In the genomic region with DNA sequence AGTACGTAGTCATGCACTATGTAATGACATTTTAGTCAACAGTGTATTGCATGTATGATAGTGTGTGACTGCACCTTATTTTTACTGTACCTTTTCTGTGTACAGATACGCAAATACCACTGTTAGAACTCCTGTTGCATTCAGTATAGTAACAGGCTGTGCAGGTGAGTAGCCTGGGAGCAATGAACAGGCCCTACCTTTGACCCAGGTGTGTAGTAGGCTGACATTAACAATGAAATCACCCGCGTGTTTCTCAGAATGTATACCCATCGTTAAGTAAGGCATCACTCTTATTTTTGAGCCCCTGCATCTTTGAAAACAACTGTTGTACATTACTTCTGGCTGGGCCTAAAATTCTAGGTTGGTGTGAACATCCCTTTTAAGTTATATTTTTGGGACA, we compare ENCODE assay signal across 18 cellular contexts.
"Had no signal": no experiment of that assay in that cellular context is flagged by ENCODE, and none has a peak within 500 bp of the region (broad histone marks: within the 10 kb centered on the region; RNA-seq: fewer than 3 reads in every experiment).

No MANE protein-coding gene starts in this region.

- H3K27me3 ChIP-seq: adrenal gland, heart left ventricle, right atrium auricular region, testis, upper lobe of right lung had no signal

- H3K27me3 Mint-ChIP-seq: stimulated activated naive CD8-positive, alpha-beta T cell treated with anti-CD3 and anti-CD28 coated beads, Interleukin-15, Interleukin-2, amounts not matched to agents 100 ng/mL and 50 ng/mL, for 24 hours had no signal

- DNase-seq: activated CD4-positive, alpha-beta T cell treated with anti-CD3 and anti-CD28 coated beads, Interleukin-2, amount 50 U/mL, for 1 hour; activated CD4-positive, CD25-positive, alpha-beta regulatory T cell; activated CD8-positive, alpha-beta memory T cell treated with anti-CD3 and anti-CD28 coated beads for 24 hours; activated naive CD4-positive, alpha-beta T cell treated with anti-CD3 and anti-CD28 coated beads for 36 hours; adrenal gland; dermis blood vessel endothelial cell; heart left ventricle; immature natural killer cell; left colon; lower lobe of right lung; stimulated activated CD4-positive, alpha-beta T cell treated with anti-CD3 and anti-CD28 coated beads, Interleukin-4, amount 100 ng/mL, for 24 hours; testis; upper lobe of right lung had no signal

- H3K9me3 ChIP-seq: adrenal gland, heart left ventricle, lower lobe of right lung, right atrium auricular region, testis, upper lobe of right lung had no signal

- H3K27ac ChIP-seq: heart left ventricle, lower lobe of right lung, right atrium auricular region, testis, upper lobe of right lung had no signal

- H3K4me1 ChIP-seq: right atrium auricular region, testis, upper lobe of right lung had no signal

- H3K4me3 ChIP-seq: adrenal gland, heart left ventricle, lower lobe of right lung, right atrium auricular region, skin epidermis, testis, upper lobe of right lung had no signal

- H3K4me3 Mint-ChIP-seq: activated naive CD4-positive, alpha-beta T cell treated with anti-CD3 and anti-CD28 coated beads for 36 hours; immature natural killer cell; mesothelial cell of epicardium; stimulated activated naive CD8-positive, alpha-beta T cell treated with anti-CD3 and anti-CD28 coated beads, Interleukin-15, Interleukin-2, amounts not matched to agents 100 ng/mL and 50 ng/mL, for 24 hours; T-helper 2 cell treated with Interferon-gamma antibody and Interleukin-4, amounts not matched to agents 5 μg/mL and 100 μg/mL, for 36 hours had no signal

- ATAC-seq: heart left ventricle, left colon, lower lobe of right lung, upper lobe of right lung had no signal

- H3K9me3 Mint-ChIP-seq: activated naive CD4-positive, alpha-beta T cell treated with anti-CD3 and anti-CD28 coated beads for 36 hours; immature natural killer cell; mesothelial cell of epicardium; stimulated activated naive CD8-positive, alpha-beta T cell treated with anti-CD3 and anti-CD28 coated beads, Interleukin-15, Interleukin-2, amounts not matched to agents 100 ng/mL and 50 ng/mL, for 24 hours; T-helper 2 cell treated with Interferon-gamma antibody and Interleukin-4, amounts not matched to agents 5 μg/mL and 100 μg/mL, for 36 hours had no signal

- H3K27ac Mint-ChIP-seq: mesothelial cell of epicardium; stimulated activated naive CD8-positive, alpha-beta T cell treated with anti-CD3 and anti-CD28 coated beads, Interleukin-15, Interleukin-2, amounts not matched to agents 100 ng/mL and 50 ng/mL, for 24 hours; T-helper 2 cell treated with Interferon-gamma antibody and Interleukin-4, amounts not matched to agents 5 μg/mL and 100 μg/mL, for 36 hours had no signal
